39 cellular contexts compared by ENCODE assay signal in genomic region chr19:48943081-48943480, GRCh38. TPM values are rescaled to one million over a fixed set of nuclear protein-coding genes. Genes with fewer than 3 reads are reported as not detected.
"Had no signal": no experiment of that assay in that cellular context is flagged by ENCODE, and none has a peak within 500 bp of the region (broad histone marks: within the 10 kb centered on the region; RNA-seq: fewer than 3 reads in every experiment).

No MANE protein-coding gene starts in this region.

- H3K9me3 ChIP-seq: body of pancreas had no signal

- H3K4me3 ChIP-seq: adrenal gland, body of pancreas, breast epithelium had no signal

- H3K27me3 ChIP-seq: adrenal gland, body of pancreas, brain microvascular endothelial cell, breast epithelium had no signal

- FAIRE-seq: astrocyte, colon had no signal

- H3K27ac Mint-ChIP-seq: activated B cell treated with CpG ODN at 0.5 μM for 24 hours; activated CD4-positive, alpha-beta memory T cell treated with anti-CD3 and anti-CD28 coated beads, Interleukin-2, amount 10 ng/mL, durations not matched to agents 7 days and 5 days; activated CD4-positive, alpha-beta T cell treated with anti-CD3 and anti-CD28 coated beads, Interleukin-2, amount 10 ng/mL, durations not matched to agents 24 days and 14 days; activated CD8-positive, alpha-beta memory T cell treated with anti-CD3 and anti-CD28 coated beads, Interleukin-2, amount 10 ng/mL, durations not matched to agents 7 days and 5 days; activated CD8-positive, alpha-beta T cell treated with anti-CD3 and anti-CD28 coated beads, Interleukin-2, amount 10 ng/mL, durations not matched to agents 7 days and 5 days; activated naive CD4-positive, alpha-beta T cell treated with anti-CD3 and anti-CD28 coated beads for 36 hours; activated naive CD4-positive, alpha-beta T cell treated with anti-CD3 and anti-CD28 coated beads, Interleukin-2, amount 50 U/mL, for 72 hours; activated naive CD8-positive, alpha-beta T cell treated with anti-CD3 and anti-CD28 coated beads for 36 hours; activated T-cell treated with anti-CD3 and anti-CD28 coated beads, Interleukin-2, amount 50 U/mL, for 72 hours; activated T-helper 1 cell treated with anti-CD3 and anti-CD28 coated beads, Interleukin-12 subunit alpha, Interleukin-12 subunit beta, Interleukin-2, Interleukin-4 antibody, amounts not matched to agents 30 ng/mL and 10 ng/mL and 1 ng/mL, durations not matched to agents 14 hours and 24 hours and 36 hours; activated T-helper 17 cell treated with anti-CD3 and anti-CD28 coated beads, Interleukin-2, amount 50 U/mL, for 72 hours; T-helper 1 cell treated with Interleukin-12 subunit alpha and Interleukin-12 subunit beta and Interleukin-4 antibody, amounts not matched to agents 30 μg/mL and 1 μg/mL, for 36 hours; T-helper 2 cell treated with Interferon-gamma antibody and Interleukin-4, amounts not matched to agents 5 μg/mL and 100 μg/mL, for 36 hours had no signal

- DNase-seq: activated B cell treated with CpG ODN at 0.5 μM for 24 hours; activated CD4-positive, alpha-beta memory T cell treated with anti-CD3 and anti-CD28 coated beads, Interleukin-2, amount 10 ng/mL, durations not matched to agents 7 days and 5 days; activated CD4-positive, alpha-beta T cell treated with anti-CD3 and anti-CD28 coated beads for 4 hours; activated CD4-positive, alpha-beta T cell treated with anti-CD3 and anti-CD28 coated beads, Interleukin-2, amount 10 ng/mL, durations not matched to agents 24 days and 14 days; activated CD4-positive, alpha-beta T cell treated with anti-CD3 and anti-CD28 coated beads, Interleukin-2, amount 50 U/mL, for 1 hour; activated CD4-positive, alpha-beta T cell treated with anti-CD3 and anti-CD28 coated beads, Interleukin-2, amount 50 U/mL, for 4 hours; activated CD4-positive, CD25-positive, alpha-beta regulatory T cell treated with anti-CD3 and anti-CD28 coated beads, Interleukin-2, amount 50 U/mL, for 72 hours; activated CD8-positive, alpha-beta memory T cell treated with anti-CD3 and anti-CD28 coated beads for 24 hours; activated CD8-positive, alpha-beta memory T cell treated with anti-CD3 and anti-CD28 coated beads, Interleukin-2, amount 10 ng/mL, durations not matched to agents 7 days and 5 days; activated CD8-positive, alpha-beta memory T cell treated with anti-CD3 and anti-CD28 coated beads, Interleukin-2, amount 50 U/mL, for 48 hours; activated CD8-positive, alpha-beta T cell treated with anti-CD3 and anti-CD28 coated beads, Interleukin-2, amount 10 ng/mL, durations not matched to agents 7 days and 5 days; activated effector memory CD4-positive, alpha-beta T cell treated with anti-CD3 and anti-CD28 coated beads, Interleukin-2, amount 50 U/mL, for 16 hours; activated gamma-delta T cell treated with Interleukin-2 at 50 U/mL for 16 hours; activated naive CD4-positive, alpha-beta T cell; activated naive CD4-positive, alpha-beta T cell treated with anti-CD3 and anti-CD28 coated beads for 36 hours; activated naive CD4-positive, alpha-beta T cell treated with anti-CD3 and anti-CD28 coated beads, Interleukin-2, amount 50 U/mL, for 16 hours; activated naive CD8-positive, alpha-beta T cell treated with anti-CD3 and anti-CD28 coated beads for 36 hours; activated T-cell treated with anti-CD3 and anti-CD28 coated beads, Interleukin-2, amount 50 U/mL, for 4 hours; activated T-cell treated with anti-CD3 and anti-CD28 coated beads, Interleukin-2, amount 50 U/mL, for 72 hours; adrenal gland; amniotic stem cell; aorta; body of pancreas; brain microvascular endothelial cell; central memory CD4-positive, alpha-beta T cell; T-helper 1 cell; T-helper 2 cell; T-helper 9 cell had no signal

- H3K4me3 Mint-ChIP-seq: activated B cell treated with CpG ODN at 0.5 μM for 24 hours; activated CD4-positive, alpha-beta memory T cell treated with anti-CD3 and anti-CD28 coated beads, Interleukin-2, amount 10 ng/mL, durations not matched to agents 7 days and 5 days; activated CD4-positive, alpha-beta T cell treated with anti-CD3 and anti-CD28 coated beads, Interleukin-2, amount 10 ng/mL, durations not matched to agents 24 days and 14 days; activated CD8-positive, alpha-beta memory T cell treated with anti-CD3 and anti-CD28 coated beads, Interleukin-2, amount 10 ng/mL, durations not matched to agents 7 days and 5 days; activated CD8-positive, alpha-beta T cell treated with anti-CD3 and anti-CD28 coated beads, Interleukin-2, amount 10 ng/mL, durations not matched to agents 7 days and 5 days; activated naive CD4-positive, alpha-beta T cell treated with anti-CD3 and anti-CD28 coated beads for 36 hours; activated naive CD8-positive, alpha-beta T cell treated with anti-CD3 and anti-CD28 coated beads for 36 hours; activated T-cell treated with anti-CD3 and anti-CD28 coated beads, Interleukin-2, amount 50 U/mL, for 4 hours; activated T-cell treated with anti-CD3 and anti-CD28 coated beads, Interleukin-2, amount 50 U/mL, for 72 hours; activated T-helper 1 cell treated with anti-CD3 and anti-CD28 coated beads, Interleukin-12 subunit alpha, Interleukin-12 subunit beta, Interleukin-2, Interleukin-4 antibody, amounts not matched to agents 30 ng/mL and 10 ng/mL and 1 ng/mL, durations not matched to agents 14 hours and 24 hours and 36 hours; activated T-helper 17 cell treated with anti-CD3 and anti-CD28 coated beads, Interleukin-2, amount 50 U/mL, for 72 hours; T-helper 1 cell treated with Interleukin-12 subunit alpha and Interleukin-12 subunit beta and Interleukin-4 antibody, amounts not matched to agents 30 μg/mL and 1 μg/mL, for 36 hours; T-helper 2 cell treated with Interferon-gamma antibody and Interleukin-4, amounts not matched to agents 5 μg/mL and 100 μg/mL, for 36 hours had no signal

- H3K4me1 ChIP-seq: adrenal gland, body of pancreas, breast epithelium had no signal

- ATAC-seq: activated CD8-positive, alpha-beta memory T cell treated with anti-CD3 and anti-CD28 coated beads, Interleukin-2, amount 10 ng/mL, durations not matched to agents 7 days and 5 days; activated CD8-positive, alpha-beta T cell treated with anti-CD3 and anti-CD28 coated beads, Interleukin-2, amount 10 ng/mL, durations not matched to agents 7 days and 5 days; activated naive CD4-positive, alpha-beta T cell treated with anti-CD3 and anti-CD28 coated beads, Interleukin-2, amount 50 U/mL, for 72 hours; activated T-cell treated with anti-CD3 and anti-CD28 coated beads, Interleukin-2, amount 50 U/mL, for 4 hours; activated T-cell treated with anti-CD3 and anti-CD28 coated beads, Interleukin-2, amount 50 U/mL, for 72 hours; activated T-helper 17 cell treated with anti-CD3 and anti-CD28 coated beads, Interleukin-2, amount 50 U/mL, for 72 hours; body of pancreas had no signal

- H3K4me1 Mint-ChIP-seq: activated B cell treated with CpG ODN at 0.5 μM for 24 hours; activated CD4-positive, alpha-beta memory T cell treated with anti-CD3 and anti-CD28 coated beads, Interleukin-2, amount 10 ng/mL, durations not matched to agents 7 days and 5 days; activated CD4-positive, alpha-beta T cell treated with anti-CD3 and anti-CD28 coated beads, Interleukin-2, amount 10 ng/mL, durations not matched to agents 24 days and 14 days; activated CD8-positive, alpha-beta memory T cell treated with anti-CD3 and anti-CD28 coated beads, Interleukin-2, amount 10 ng/mL, durations not matched to agents 7 days and 5 days; activated naive CD8-positive, alpha-beta T cell treated with anti-CD3 and anti-CD28 coated beads for 36 hours; activated T-helper 17 cell treated with anti-CD3 and anti-CD28 coated beads, Interleukin-2, amount 50 U/mL, for 72 hours had no signal

- H3K27ac ChIP-seq: adrenal gland, body of pancreas, brain microvascular endothelial cell, breast epithelium, VCaP had no signal

- H3K36me3 ChIP-seq: adrenal gland, brain microvascular endothelial cell, breast epithelium had no signal

- H3K27me3 Mint-ChIP-seq: activated B cell treated with CpG ODN at 0.5 μM for 24 hours; activated CD4-positive, alpha-beta memory T cell treated with anti-CD3 and anti-CD28 coated beads, Interleukin-2, amount 10 ng/mL, durations not matched to agents 7 days and 5 days; activated CD4-positive, alpha-beta T cell treated with anti-CD3 and anti-CD28 coated beads, Interleukin-2, amount 10 ng/mL, durations not matched to agents 24 days and 14 days; activated CD8-positive, alpha-beta memory T cell treated with anti-CD3 and anti-CD28 coated beads, Interleukin-2, amount 10 ng/mL, durations not matched to agents 7 days and 5 days; activated naive CD8-positive, alpha-beta T cell treated with anti-CD3 and anti-CD28 coated beads for 36 hours; activated T-helper 17 cell treated with anti-CD3 and anti-CD28 coated beads, Interleukin-2, amount 50 U/mL, for 72 hours had no signal

- H3K9me3 Mint-ChIP-seq: activated T-cell treated with anti-CD3 and anti-CD28 coated beads, Interleukin-2, amount 50 U/mL, for 72 hours; activated T-helper 17 cell treated with anti-CD3 and anti-CD28 coated beads, Interleukin-2, amount 50 U/mL, for 72 hours had no signal

RNA-seq across cellular contexts. Expression of gene DHDH, which starts 9.6 kb away (rescaled TPM):
- total RNA-seq: activated B cell treated with CpG ODN at 0.5 μM for 24 hours; activated T-cell treated with anti-CD3 and anti-CD28 coated beads, Interleukin-2, amount 50 U/mL, for 4 hours; activated T-helper 1 cell treated with anti-CD3 and anti-CD28 coated beads, Interleukin-12 subunit alpha, Interleukin-12 subunit beta, Interleukin-2, Interleukin-4 antibody, amounts not matched to agents 30 ng/mL and 10 ng/mL and 1 ng/mL, durations not matched to agents 14 hours and 24 hours and 36 hours; body of pancreas; cardiac septum; cerebellum had no signal

RNA-seq across cellular contexts. Expression of gene TULP2, which starts 44.5 kb away (rescaled TPM):
- total RNA-seq: activated B cell treated with CpG ODN at 0.5 μM for 24 hours; activated CD4-positive, alpha-beta T cell treated with anti-CD3 and anti-CD28 coated beads, Interleukin-2, amount 10 ng/mL, durations not matched to agents 24 days and 14 days; activated CD8-positive, alpha-beta T cell treated with anti-CD3 and anti-CD28 coated beads, Interleukin-2, amount 10 ng/mL, durations not matched to agents 7 days and 5 days; activated T-helper 1 cell treated with anti-CD3 and anti-CD28 coated beads, Interleukin-12 subunit alpha, Interleukin-12 subunit beta, Interleukin-2, Interleukin-4 antibody, amounts not matched to agents 30 ng/mL and 10 ng/mL and 1 ng/mL, durations not matched to agents 14 hours and 24 hours and 36 hours; activated T-helper 17 cell treated with anti-CD3 and anti-CD28 coated beads, Interleukin-2, amount 50 U/mL, for 72 hours; astrocyte; body of pancreas had no signal
- polyA plus RNA-seq: aorta had no signal
